18 cellular contexts compared by ENCODE assay signal in genomic region chr3:113594066-113594465, GRCh38.
DNase-seq lines count a peak whose midpoint lies in the region; ATAC-seq and TF ChIP-seq lines count a peak whose summit lies in the region.
"Had no signal": no experiment of that assay in that cellular context is flagged by ENCODE, and none has a peak within 500 bp of the region (broad histone marks: within the 10 kb centered on the region; RNA-seq: fewer than 3 reads in every experiment).

No MANE protein-coding gene starts in this region.

- H3K36me3 ChIP-seq in HEK293 (ENCODE audit: control insufficient read depth in 2 of 2, insufficient read depth in 1 of 2, low read length in 2 of 2) (no peaks in the 10 kb centered on the region), psoas muscle (ENCODE audit: insufficient read depth in 1 of 2, low read depth in 1 of 2) (no peaks in the 10 kb centered on the region)

- 50 to 68% (median 63%) methylated on average over 2 of the region's 2 CpGs for WGBS in psoas muscle, 3 donors

- no peak for TF ChIP-seq CTCF in HEK293 (tag by site-specific recombination; IDR thresholded peaks at IDR 0.05)
- TF ChIP-seq CTCF in psoas muscle (IDR thresholded peaks at IDR 0.05) = no peak

- H3K4me1 ChIP-seq in HEK293 (ENCODE audit: control insufficient read depth, insufficient read depth, low read length) (no peaks in the 10 kb centered on the region), psoas muscle (no peaks in the 10 kb centered on the region)
- H3K4me1 ChIP-seq: Caco-2 had no signal

- no peaks in the 10 kb centered on the region for H3K27me3 ChIP-seq in psoas muscle (ENCODE audit: insufficient read depth in 3 of 3, low read length in 2 of 3)

- H3K9me3 ChIP-seq in HEK293 (ENCODE audit: control insufficient read depth, insufficient read depth, low read depth, low read length) = no peaks in the 10 kb centered on the region
- H3K9me3 ChIP-seq in psoas muscle = no peaks in the 10 kb centered on the region
- H3K9me3 ChIP-seq: Caco-2 had no signal

- H3K4me3 ChIP-seq in HEK293 (ENCODE audit: low read depth, low read length) = no peak overlapping the region
- H3K4me3 ChIP-seq in psoas muscle = no peak overlapping the region
- H3K4me3 ChIP-seq: GM12878 had no signal

- ATAC-seq in psoas muscle = no peak
- no peak for ATAC-seq in HG02981 (IDR thresholded peaks at IDR 0.05; ENCODE audit: unreplicated experiment)
- ATAC-seq: GM12878, Panc1 had no signal

- POLR2A ChIA-PET in HEK293 (lab: Yijun Ruan, JAX) = no interaction called here

- H3K27ac ChIP-seq in HEK293 (ENCODE audit: extremely low read depth, low read depth, low read length) (no peak overlapping the region), psoas muscle (no peak overlapping the region)

- DNase-seq in NCI-H510A treated with DMSO at 0.1 percent for 48 hours (lab: John Stamatoyannopoulos, UW) (peak; percentile 48), NCI-H510A (lab: John Stamatoyannopoulos, UW) (no peak), NCI-H345 (lab: John Stamatoyannopoulos, UW) (peak; percentile 59), myocyte (ENCODE audit: low read depth) (peak; percentile 34), psoas muscle (no peak), COLO829 (ENCODE audit: low spot score) (no peak)
- DNase-seq: Caco-2, DND-41, GDM1, GOT3, KBM-7, NCI-H187, NCI-H446, SW 1271 had no signal

- CTCF ChIA-PET in HEK293 (lab: Yijun Ruan, JAX) = interaction anchor here (0.6 to 0.7 kb wide), 2 partner anchors 148 to 1392 kb away, joined by 3 read pairs; no protein-coding TSS in a partner anchor

- intact Hi-C loops in psoas muscle (cut with DNase I) = no loop called here

TF ChIP-seq in HEK293, 187 proteins besides CTCF, POLR2A, EP300 and RAD21:
- TF ChIP-seq TSHZ1 (tag by site-specific recombination; IDR thresholded peaks at IDR 0.05; ENCODE audit: borderline replicate concordance) (no peak), FEZF1 (tag by site-specific recombination; IDR thresholded peaks at IDR 0.05) (peak; percentile 50; the same call in 1 of the 2 replicates)

Comparison
In these comparisons a context has a peak if more than half of its experiments do, and no peak if none do; other contexts are left out.
1. DNase-seq: peak in NCI-H510A treated with DMSO at 0.1 percent for 48 hours (single experiment), NCI-H345 (single experiment) and myocyte (single experiment); none in NCI-H510A (single experiment), psoas muscle (0 of 2) and COLO829 (single experiment).